ENCODE assay signal across 13 cellular contexts in the genomic region with DNA sequence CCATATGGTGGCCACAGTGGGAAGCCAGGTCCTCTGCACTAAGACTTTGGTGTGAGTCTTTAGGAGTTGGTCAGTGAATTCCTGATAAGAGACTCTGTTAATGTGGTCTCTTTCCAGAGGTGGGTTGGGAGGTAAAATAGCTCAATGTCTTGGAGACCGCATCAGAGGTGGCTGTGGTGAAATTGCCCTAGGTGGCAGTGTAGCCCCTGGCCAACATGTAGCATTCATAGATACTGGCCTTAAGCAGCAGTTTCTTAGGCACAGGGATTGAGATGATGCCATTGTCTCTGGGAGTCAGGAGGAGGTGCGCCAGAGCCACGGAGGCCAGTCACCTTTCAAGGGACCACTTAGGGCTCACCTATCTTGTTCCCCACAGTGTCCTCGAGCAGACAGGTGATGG.
DNase-seq lines count a peak whose midpoint lies in the region; ATAC-seq, FAIRE-seq and TF ChIP-seq lines count a peak whose summit lies in the region.
"Had no signal": no experiment of that assay in that cellular context is flagged by ENCODE, and none has a peak within 500 bp of the region (broad histone marks: within the 10 kb centered on the region; RNA-seq: fewer than 3 reads in every experiment).

No MANE protein-coding gene starts in this region.

- no peak overlapping the region for H3K56ac ChIP-seq in H1 (replicated peaks; ENCODE audit: insufficient read length, low read depth, low read length)

- H2AK5ac ChIP-seq in H1 (ENCODE audit: low read depth, low read length), result no peak overlapping the region

- TF ChIP-seq RAD21 in H1 (IDR thresholded peaks at IDR 0.05 in 1 of 2, conservative IDR thresholded peaks at IDR 0.05 in 1 of 2; ENCODE audit: low read depth in 2 of 2, low read length in 2 of 2), result peak; percentile 59 to 76

- peak; percentile 52 for FAIRE-seq in H1 (lab: Jason Lieb, UNC)

- POLR2A ChIA-PET in GM10248 (lab: Yijun Ruan, JAX) (no interaction called here), H1 (lab: Charles Lee; ENCODE audit: partially characterized antibody) (interaction anchor here (0.6 kb wide), 1 partner anchor 204 kb away, joined by 3 read pairs; no protein-coding TSS in a partner anchor)

- H3K23me2 ChIP-seq in H1 (ENCODE audit: low read depth, low read length), result no peaks in the 10 kb centered on the region; the same call in 1 of the 2 replicates

- H4K8ac ChIP-seq in H1 (ENCODE audit: extremely low read depth, insufficient read depth, low read length), result no peak overlapping the region

- no peak overlapping the region for H4K5ac ChIP-seq in H1 (ENCODE audit: insufficient read length, low read depth, low read length)

- H2BK15ac ChIP-seq in H1 (ENCODE audit: low read length), result no peak overlapping the region

- H3K27me3 ChIP-seq in Loucy (ENCODE audit: insufficient read depth, low read length, poor library complexity, severe bottlenecking) (no peaks in the 10 kb centered on the region), H1 (replicated peaks in 1 of 4; ENCODE audit: control insufficient read depth in 3 of 4, extremely low read depth in 1 of 4, insufficient read depth in 3 of 4, low read length in 3 of 4) (peaks cover 0 to 2% (median 0%) of the 10 kb centered on the region in 4 experiments; a peak in 1 of 7 replicates), neutrophil (no peaks in the 10 kb centered on the region)
- H3K27me3 ChIP-seq: heart left ventricle, stomach had no signal

- no peak overlapping the region for H2BK20ac ChIP-seq in H1 (ENCODE audit: low read length)

- no peaks in the 10 kb centered on the region for H3F3A ChIP-seq in Loucy (ENCODE audit: low read depth)

- H3K4ac ChIP-seq in H1 (replicated peaks; ENCODE audit: insufficient read length, low read depth, low read length), result no peak overlapping the region

- ATAC-seq in GM21528 (IDR thresholded peaks at IDR 0.05; ENCODE audit: low FRiP score, unreplicated experiment), result no peak

- DNase-seq in GM10248 (ENCODE audit: extremely low spot score), result no peak
- peak in 1 of 2 experiments; percentile 9 for DNase-seq in H1 (ENCODE audit: low read depth in 1 of 2, low spot score in 2 of 2)
- no peak for DNase-seq in LoVo (ENCODE audit: low spot score)
- DNase-seq in HCEC 1CT, result no peak
- DNase-seq: cerebellar nuclear complex, GDM1, heart left ventricle, naive B cell, stomach had no signal

- H3K23ac ChIP-seq in H1 (ENCODE audit: insufficient read length), result no peak overlapping the region

- H3K9me2 ChIP-seq in Loucy (replicated peaks; ENCODE audit: low read depth, low read length), result no peaks in the 10 kb centered on the region

- H3K9me3 ChIP-seq in Loucy (ENCODE audit: insufficient read depth, low read depth, low read length) (no peaks in the 10 kb centered on the region), H1 (ENCODE audit: insufficient read depth in 2 of 2, low read depth in 1 of 2, low read length in 1 of 2) (no peaks in the 10 kb centered on the region), neutrophil (no peaks in the 10 kb centered on the region)
- H3K9me3 ChIP-seq: heart left ventricle, stomach had no signal

- CTCF ChIA-PET in GM10248 (lab: Yijun Ruan, JAX), result interaction anchor here (1.0 to 3.2 kb wide), 13 partner anchors 8 to 222 kb away, joined by 3 to 12 read pairs (median 4); no protein-coding TSS in a partner anchor
- CTCF ChIA-PET in H1 (lab: Charles Lee; ENCODE audit: partially characterized antibody), result interaction anchor here (0.6 to 4.9 kb wide), 26 partner anchors 12 to 514 kb away, joined by 3 to 38 read pairs (median 4); no protein-coding TSS in a partner anchor

- H3K79me1 ChIP-seq in H1 (ENCODE audit: low read depth, low read length), result no peaks in the 10 kb centered on the region

- no peak overlapping the region for H3K9ac ChIP-seq in Loucy (ENCODE audit: low read depth, low read length, poor library complexity, severe bottlenecking)
- H3K9ac ChIP-seq in H1 (replicated peaks in 1 of 4; ENCODE audit: extremely low read depth in 1 of 4, low read depth in 3 of 4, low read length in 3 of 4), result no peak overlapping the region
- H3K9ac ChIP-seq: KMS-11 had no signal

- H2BK12ac ChIP-seq in H1 (ENCODE audit: low read depth, low read length), result no peak overlapping the region

- H3K14ac ChIP-seq in H1 (ENCODE audit: insufficient read length), result no peak overlapping the region

- no peak overlapping the region for H2BK5ac ChIP-seq in H1 (ENCODE audit: low read depth, low read length)

- TF ChIP-seq CTCF in GM10248 (IDR thresholded peaks at IDR 0.05; ENCODE audit: control extremely low read depth, extremely low read depth, low read depth, missing control alignments) (peak; percentile 33), Loucy (conservative IDR thresholded peaks at IDR 0.05; ENCODE audit: low read length) (peak; percentile 58), H1 (IDR thresholded peaks at IDR 0.05; ENCODE audit: control extremely low read depth in 1 of 3, insufficient read depth in 1 of 3, low read depth in 1 of 3, low read length in 3 of 3) (peak; percentile 47 to 68 (median 50)), neutrophil (IDR thresholded peaks at IDR 0.05) (peak; percentile 21)

- no peak overlapping the region for H3K4me2 ChIP-seq in Loucy (ENCODE audit: low read depth, low read length, poor library complexity, severe bottlenecking)
- H3K4me2 ChIP-seq in H1 (ENCODE audit: insufficient read depth in 1 of 2, low read depth in 2 of 2, low read length in 2 of 2), result no peak overlapping the region
- H3K4me2 ChIP-seq: KMS-11 had no signal

- H2AFZ ChIP-seq in Loucy (ENCODE audit: low read length) (no peak overlapping the region), H1 (ENCODE audit: low read length) (no peak overlapping the region)

- TF ChIP-seq EP300 in H1 (IDR thresholded peaks at IDR 0.05; ENCODE audit: borderline replicate concordance in 1 of 2, low read depth in 2 of 2, low read length in 2 of 2), result no peak

- H4K91ac ChIP-seq in H1 (replicated peaks; ENCODE audit: insufficient read length, low read length), result no peak overlapping the region

- no peak overlapping the region for H2BK120ac ChIP-seq in H1 (replicated peaks; ENCODE audit: low read depth, low read length)

- H3K27ac ChIP-seq in H1 (ENCODE audit: low read depth, low read length) (no peak overlapping the region), neutrophil (no peak overlapping the region)
- H3K27ac ChIP-seq: heart left ventricle, KMS-11, stomach had no signal

- no peak overlapping the region for H3K4me3 ChIP-seq in Loucy (ENCODE audit: low read length, poor library complexity, severe bottlenecking)
- H3K4me3 ChIP-seq in H1 (ENCODE audit: extremely low read depth in 1 of 4, insufficient read depth in 2 of 4, low read depth in 3 of 4, low read length in 4 of 4), result no peak overlapping the region
- no peak overlapping the region for H3K4me3 ChIP-seq in neutrophil (ENCODE audit: low read depth in 1 of 2, low read length in 1 of 2)
- H3K4me3 ChIP-seq: heart left ventricle, stomach had no signal

- no peaks in the 10 kb centered on the region for H3K36me3 ChIP-seq in Loucy (ENCODE audit: insufficient read depth, low read length)
- no peaks in the 10 kb centered on the region for H3K36me3 ChIP-seq in H1 (ENCODE audit: control insufficient read depth in 2 of 4, insufficient read depth in 4 of 4, low read length in 3 of 4)
- H3K36me3 ChIP-seq in neutrophil, result no peaks in the 10 kb centered on the region
- H3K36me3 ChIP-seq: heart left ventricle, stomach had no signal

- 78% methylated on average over 4 of the region's 4 CpGs; no CpG with 5 or more reads in 1 of the 2 experiments for WGBS in H1 (ENCODE audit: extremely low coverage in 1 of 2, insufficient coverage in 1 of 2, insufficient read length in 1 of 2, insufficient replicate concordance in 2 of 2, low coverage in 1 of 2, low lambda C conversion rate in 2 of 2, missing lambda C conversion rate in 1 of 2), 2 experiments

- TF ChIP-seq POLR2A in H1 (IDR thresholded peaks at IDR 0.05; ENCODE audit: control extremely low read depth in 1 of 2, low read depth in 2 of 2, low read length in 2 of 2), result no peak

- H3K79me2 ChIP-seq in Loucy (ENCODE audit: insufficient read depth, low read length) (no peaks in the 10 kb centered on the region), H1 (ENCODE audit: control insufficient read depth in 1 of 2, insufficient read depth in 2 of 2, low read length in 2 of 2) (no peaks in the 10 kb centered on the region)

- H3K4me1 ChIP-seq in Loucy (ENCODE audit: insufficient read depth, low read length, poor library complexity, severe bottlenecking), result peaks cover 1% of the 10 kb centered on the region
- peaks cover 0 to 2% (median 0%) of the 10 kb centered on the region in 4 experiments; a peak in 1 of 7 replicates for H3K4me1 ChIP-seq in H1 (replicated peaks in 1 of 4; ENCODE audit: control insufficient read depth in 3 of 4, insufficient read depth in 4 of 4, low read length in 3 of 4)
- no peaks in the 10 kb centered on the region for H3K4me1 ChIP-seq in neutrophil (ENCODE audit: control insufficient read depth in 1 of 2, insufficient read depth in 1 of 2, low read depth in 1 of 2, low read length in 1 of 2)

- no peak overlapping the region for H3K18ac ChIP-seq in H1 (ENCODE audit: extremely low read depth, low read length)

- H4K20me1 ChIP-seq in Loucy (ENCODE audit: insufficient read depth, low read length, poor library complexity, severe bottlenecking) (no peaks in the 10 kb centered on the region), H1 (replicated peaks in 1 of 2; ENCODE audit: control insufficient read depth in 1 of 2, insufficient read depth in 2 of 2, low read length in 2 of 2) (no peaks in the 10 kb centered on the region)

TF ChIP-seq in H1, 55 proteins besides CTCF, POLR2A, EP300 and RAD21:
- TF ChIP-seq JUN (IDR thresholded peaks at IDR 0.05; ENCODE audit: low read depth, low read length) (no peak), GTF2F1 (IDR thresholded peaks at IDR 0.05; ENCODE audit: borderline replicate concordance, low read depth, low read length) (no peak), POU5F1 (IDR thresholded peaks at IDR 0.05; ENCODE audit: low read depth, low read length) (no peak), RNF2 (IDR thresholded peaks at IDR 0.05; ENCODE audit: borderline replicate concordance, low read depth, low read length, missing control alignments, poor library complexity, severe bottlenecking) (no peak)
